1 cellular context compared by ENCODE assay signal in the genomic region with DNA sequence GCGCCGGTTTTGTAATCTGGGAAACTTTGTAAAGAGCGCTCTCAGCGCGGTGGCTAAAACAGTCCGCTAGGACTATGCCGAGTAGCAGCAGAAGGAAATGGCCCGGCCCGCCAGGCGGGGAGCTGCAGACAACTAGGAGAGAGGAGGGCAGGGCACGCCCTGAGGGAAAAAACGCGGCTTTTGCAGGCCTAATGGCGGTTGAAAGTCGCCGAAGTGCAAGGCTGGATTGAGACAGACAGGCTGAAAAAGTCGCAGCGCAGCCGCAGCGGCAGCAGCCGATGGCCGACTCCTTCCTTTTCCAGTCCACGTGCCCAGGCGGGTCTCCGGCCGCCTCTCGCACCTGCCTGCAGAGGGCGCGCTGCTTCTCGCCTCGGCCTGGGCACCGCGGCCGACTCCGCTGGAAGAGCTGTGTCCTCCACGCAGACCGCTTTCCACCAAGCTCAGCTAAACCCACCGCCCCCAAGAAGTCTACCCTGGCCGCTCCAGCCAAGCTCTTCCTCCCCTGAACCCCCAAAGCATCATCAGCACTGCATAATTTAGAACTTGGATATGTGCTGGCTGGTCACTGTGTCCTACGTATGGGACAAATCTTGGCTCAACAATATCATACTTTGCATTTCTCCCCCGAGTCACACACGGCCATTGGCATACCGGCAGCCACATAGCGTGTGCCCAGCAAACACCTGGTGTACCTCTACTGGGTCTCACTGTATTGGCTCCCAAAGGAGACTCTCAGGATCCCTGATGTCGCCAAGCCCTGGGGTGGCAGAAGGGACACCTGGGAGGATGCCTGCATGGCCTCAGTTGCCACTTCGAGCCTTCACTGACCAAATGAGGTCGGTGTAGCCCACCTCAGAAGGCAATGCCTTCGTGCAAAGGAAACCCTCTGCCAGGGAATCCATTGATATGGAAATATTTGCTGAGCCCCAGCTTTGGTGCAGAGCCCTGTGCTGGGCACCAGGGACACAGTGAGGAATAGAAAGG.
TF ChIP-seq lines count a peak whose summit lies in the region.

No MANE protein-coding gene starts in this region.

TF ChIP-seq in HEK293, 187 proteins besides CTCF, POLR2A, EP300 and RAD21 (continued from another document):
- TF ChIP-seq ZNF366 (tag by site-specific recombination; conservative IDR thresholded peaks at IDR 0.05) = 0 out of 2 replicates have a peak, but pooled peaks have one; percentile 26
- TF ChIP-seq, protein P1, sequence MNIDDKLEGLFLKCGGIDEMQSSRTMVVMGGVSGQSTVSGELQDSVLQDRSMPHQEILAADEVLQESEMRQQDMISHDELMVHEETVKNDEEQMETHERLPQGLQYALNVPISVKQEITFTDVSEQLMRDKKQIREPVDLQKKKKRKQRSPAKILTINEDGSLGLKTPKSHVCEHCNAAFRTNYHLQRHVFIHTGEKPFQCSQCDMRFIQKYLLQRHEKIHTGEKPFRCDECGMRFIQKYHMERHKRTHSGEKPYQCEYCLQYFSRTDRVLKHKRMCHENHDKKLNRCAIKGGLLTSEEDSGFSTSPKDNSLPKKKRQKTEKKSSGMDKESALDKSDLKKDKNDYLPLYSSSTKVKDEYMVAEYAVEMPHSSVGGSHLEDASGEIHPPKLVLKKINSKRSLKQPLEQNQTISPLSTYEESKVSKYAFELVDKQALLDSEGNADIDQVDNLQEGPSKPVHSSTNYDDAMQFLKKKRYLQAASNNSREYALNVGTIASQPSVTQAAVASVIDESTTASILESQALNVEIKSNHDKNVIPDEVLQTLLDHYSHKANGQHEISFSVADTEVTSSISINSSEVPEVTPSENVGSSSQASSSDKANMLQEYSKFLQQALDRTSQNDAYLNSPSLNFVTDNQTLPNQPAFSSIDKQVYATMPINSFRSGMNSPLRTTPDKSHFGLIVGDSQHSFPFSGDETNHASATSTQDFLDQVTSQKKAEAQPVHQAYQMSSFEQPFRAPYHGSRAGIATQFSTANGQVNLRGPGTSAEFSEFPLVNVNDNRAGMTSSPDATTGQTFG (tag by site-specific recombination; IDR thresholded peaks at IDR 0.05; ENCODE audit: borderline replicate concordance) = no peak
- TF ChIP-seq ZNF561 (tag by site-specific recombination; IDR thresholded peaks at IDR 0.05; ENCODE audit: borderline replicate concordance) = 0 out of 2 replicates have a peak, but pooled peaks have one; percentile 29
- no peak for TF ChIP-seq ZFP3 (tag by site-specific recombination; IDR thresholded peaks at IDR 0.05; ENCODE audit: low read depth)
- no peak for TF ChIP-seq SCRT1 (tag by site-specific recombination; IDR thresholded peaks at IDR 0.05; ENCODE audit: borderline replicate concordance)
- TF ChIP-seq ZNF174 (tag by site-specific recombination; IDR thresholded peaks at IDR 0.05) = no peak
- TF ChIP-seq, protein P2, sequence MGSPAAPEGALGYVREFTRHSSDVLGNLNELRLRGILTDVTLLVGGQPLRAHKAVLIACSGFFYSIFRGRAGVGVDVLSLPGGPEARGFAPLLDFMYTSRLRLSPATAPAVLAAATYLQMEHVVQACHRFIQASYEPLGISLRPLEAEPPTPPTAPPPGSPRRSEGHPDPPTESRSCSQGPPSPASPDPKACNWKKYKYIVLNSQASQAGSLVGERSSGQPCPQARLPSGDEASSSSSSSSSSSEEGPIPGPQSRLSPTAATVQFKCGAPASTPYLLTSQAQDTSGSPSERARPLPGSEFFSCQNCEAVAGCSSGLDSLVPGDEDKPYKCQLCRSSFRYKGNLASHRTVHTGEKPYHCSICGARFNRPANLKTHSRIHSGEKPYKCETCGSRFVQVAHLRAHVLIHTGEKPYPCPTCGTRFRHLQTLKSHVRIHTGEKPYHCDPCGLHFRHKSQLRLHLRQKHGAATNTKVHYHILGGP (tag by site-specific recombination; IDR thresholded peaks at IDR 0.05) = no peak
- no peak for TF ChIP-seq ZNF221 (tag by site-specific recombination; IDR thresholded peaks at IDR 0.05; ENCODE audit: borderline replicate concordance)
- peak; percentile 46; the same call in 1 of the 2 replicates for TF ChIP-seq ZNF2 (tag by site-specific recombination; IDR thresholded peaks at IDR 0.05)
- no peak for TF ChIP-seq SP2 (tag by site-specific recombination; IDR thresholded peaks at IDR 0.05)
- TF ChIP-seq, protein P3, sequence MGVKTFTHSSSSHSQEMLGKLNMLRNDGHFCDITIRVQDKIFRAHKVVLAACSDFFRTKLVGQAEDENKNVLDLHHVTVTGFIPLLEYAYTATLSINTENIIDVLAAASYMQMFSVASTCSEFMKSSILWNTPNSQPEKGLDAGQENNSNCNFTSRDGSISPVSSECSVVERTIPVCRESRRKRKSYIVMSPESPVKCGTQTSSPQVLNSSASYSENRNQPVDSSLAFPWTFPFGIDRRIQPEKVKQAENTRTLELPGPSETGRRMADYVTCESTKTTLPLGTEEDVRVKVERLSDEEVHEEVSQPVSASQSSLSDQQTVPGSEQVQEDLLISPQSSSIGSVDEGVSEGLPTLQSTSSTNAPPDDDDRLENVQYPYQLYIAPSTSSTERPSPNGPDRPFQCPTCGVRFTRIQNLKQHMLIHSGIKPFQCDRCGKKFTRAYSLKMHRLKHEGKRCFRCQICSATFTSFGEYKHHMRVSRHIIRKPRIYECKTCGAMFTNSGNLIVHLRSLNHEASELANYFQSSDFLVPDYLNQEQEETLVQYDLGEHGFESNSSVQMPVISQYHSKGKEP (tag by site-specific recombination; IDR thresholded peaks at IDR 0.05) = no peak
- TF ChIP-seq ZNF202 (tag by site-specific recombination; IDR thresholded peaks at IDR 0.05; ENCODE audit: borderline replicate concordance) = no peak
- TF ChIP-seq, protein P4, sequence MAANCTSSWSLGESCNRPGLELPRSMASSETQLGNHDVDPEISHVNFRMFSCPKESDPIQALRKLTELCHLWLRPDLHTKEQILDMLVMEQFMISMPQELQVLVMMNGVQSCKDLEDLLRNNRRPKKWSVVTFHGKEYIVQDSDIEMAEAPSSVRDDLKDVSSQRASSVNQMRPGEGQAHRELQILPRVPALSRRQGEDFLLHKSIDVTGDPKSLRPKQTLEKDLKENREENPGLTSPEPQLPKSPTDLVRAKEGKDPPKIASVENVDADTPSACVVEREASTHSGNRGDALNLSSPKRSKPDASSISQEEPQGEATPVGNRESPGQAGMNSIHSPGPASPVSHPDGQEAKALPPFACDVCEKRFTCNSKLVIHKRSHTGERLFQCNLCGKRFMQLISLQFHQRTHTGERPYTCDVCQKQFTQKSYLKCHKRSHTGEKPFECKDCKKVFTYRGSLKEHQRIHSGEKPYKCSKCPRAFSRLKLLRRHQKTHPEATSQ (tag by site-specific recombination; IDR thresholded peaks at IDR 0.05) = no peak
- no peak for TF ChIP-seq ZNF555 (tag by site-specific recombination; conservative IDR thresholded peaks at IDR 0.05)
- TF ChIP-seq ZXDB (tag by site-specific recombination; IDR thresholded peaks at IDR 0.05) = peak; percentile 45; the same call in 1 of the 2 replicates
- TF ChIP-seq GLIS2 (tag by site-specific recombination; IDR thresholded peaks at IDR 0.05) = no peak
- TF ChIP-seq ZNF341 (tag by site-specific recombination; IDR thresholded peaks at IDR 0.05; ENCODE audit: low read depth) = peak; percentile 44
- no peak for TF ChIP-seq ZNF10 (tag by site-specific recombination; IDR thresholded peaks at IDR 0.05)
- TF ChIP-seq ZNF140 (tag by site-specific recombination; IDR thresholded peaks at IDR 0.05) = no peak
- TF ChIP-seq ZBTB17 (tag by site-specific recombination; IDR thresholded peaks at IDR 0.05) = peak; percentile 94
- TF ChIP-seq, protein P5, sequence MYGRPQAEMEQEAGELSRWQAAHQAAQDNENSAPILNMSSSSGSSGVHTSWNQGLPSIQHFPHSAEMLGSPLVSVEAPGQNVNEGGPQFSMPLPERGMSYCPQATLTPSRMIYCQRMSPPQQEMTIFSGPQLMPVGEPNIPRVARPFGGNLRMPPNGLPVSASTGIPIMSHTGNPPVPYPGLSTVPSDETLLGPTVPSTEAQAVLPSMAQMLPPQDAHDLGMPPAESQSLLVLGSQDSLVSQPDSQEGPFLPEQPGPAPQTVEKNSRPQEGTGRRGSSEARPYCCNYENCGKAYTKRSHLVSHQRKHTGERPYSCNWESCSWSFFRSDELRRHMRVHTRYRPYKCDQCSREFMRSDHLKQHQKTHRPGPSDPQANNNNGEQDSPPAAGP (tag by site-specific recombination; IDR thresholded peaks at IDR 0.05) = peak; percentile 60; the same call in 1 of the 2 replicates
- TF ChIP-seq, protein P6, sequence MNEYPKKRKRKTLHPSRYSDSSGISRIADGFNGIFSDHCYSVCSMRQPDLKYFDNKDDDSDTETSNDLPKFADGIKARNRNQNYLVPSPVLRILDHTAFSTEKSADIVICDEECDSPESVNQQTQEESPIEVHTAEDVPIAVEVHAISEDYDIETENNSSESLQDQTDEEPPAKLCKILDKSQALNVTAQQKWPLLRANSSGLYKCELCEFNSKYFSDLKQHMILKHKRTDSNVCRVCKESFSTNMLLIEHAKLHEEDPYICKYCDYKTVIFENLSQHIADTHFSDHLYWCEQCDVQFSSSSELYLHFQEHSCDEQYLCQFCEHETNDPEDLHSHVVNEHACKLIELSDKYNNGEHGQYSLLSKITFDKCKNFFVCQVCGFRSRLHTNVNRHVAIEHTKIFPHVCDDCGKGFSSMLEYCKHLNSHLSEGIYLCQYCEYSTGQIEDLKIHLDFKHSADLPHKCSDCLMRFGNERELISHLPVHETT (tag by site-specific recombination; IDR thresholded peaks at IDR 0.05) = no peak
- TF ChIP-seq SALL2 (tag by site-specific recombination; IDR thresholded peaks at IDR 0.05; ENCODE audit: borderline replicate concordance) = no peak
- no peak for TF ChIP-seq ZNF404 (tag by site-specific recombination; IDR thresholded peaks at IDR 0.05)
- peak; percentile 77 for TF ChIP-seq FEZF1 (tag by site-specific recombination; IDR thresholded peaks at IDR 0.05)
- TF ChIP-seq ZNF560 (tag by site-specific recombination; IDR thresholded peaks at IDR 0.05; ENCODE audit: borderline replicate concordance) = no peak
- TF ChIP-seq TRIM28 (IDR thresholded peaks at IDR 0.05; ENCODE audit: borderline replicate concordance, low read length) = peak; percentile 56; the same call in 1 of the 2 replicates
- TF ChIP-seq ZNF354C (tag by site-specific recombination; IDR thresholded peaks at IDR 0.05; ENCODE audit: borderline replicate concordance, low read depth) = no peak
- TF ChIP-seq ZNF19 (tag by site-specific recombination; IDR thresholded peaks at IDR 0.05; ENCODE audit: low read depth) = no peak
- peak; percentile 49; the same call in 1 of the 2 replicates for TF ChIP-seq ZNF600 (tag by site-specific recombination; IDR thresholded peaks at IDR 0.05)
- TF ChIP-seq ZNF423 (tag by site-specific recombination; IDR thresholded peaks at IDR 0.05) = no peak
- TF ChIP-seq SP7 (tag by site-specific recombination; IDR thresholded peaks at IDR 0.05) = peak; percentile 57
- peak; percentile 62; the same call in 1 of the 2 replicates for TF ChIP-seq YY2 (tag by site-specific recombination; IDR thresholded peaks at IDR 0.05)
- no peak for TF ChIP-seq ZNF654 (tag by site-specific recombination; IDR thresholded peaks at IDR 0.05; ENCODE audit: low read depth)
- TF ChIP-seq ZNF610 (tag by site-specific recombination; IDR thresholded peaks at IDR 0.05; ENCODE audit: borderline replicate concordance) = no peak
- TF ChIP-seq, protein P7, sequence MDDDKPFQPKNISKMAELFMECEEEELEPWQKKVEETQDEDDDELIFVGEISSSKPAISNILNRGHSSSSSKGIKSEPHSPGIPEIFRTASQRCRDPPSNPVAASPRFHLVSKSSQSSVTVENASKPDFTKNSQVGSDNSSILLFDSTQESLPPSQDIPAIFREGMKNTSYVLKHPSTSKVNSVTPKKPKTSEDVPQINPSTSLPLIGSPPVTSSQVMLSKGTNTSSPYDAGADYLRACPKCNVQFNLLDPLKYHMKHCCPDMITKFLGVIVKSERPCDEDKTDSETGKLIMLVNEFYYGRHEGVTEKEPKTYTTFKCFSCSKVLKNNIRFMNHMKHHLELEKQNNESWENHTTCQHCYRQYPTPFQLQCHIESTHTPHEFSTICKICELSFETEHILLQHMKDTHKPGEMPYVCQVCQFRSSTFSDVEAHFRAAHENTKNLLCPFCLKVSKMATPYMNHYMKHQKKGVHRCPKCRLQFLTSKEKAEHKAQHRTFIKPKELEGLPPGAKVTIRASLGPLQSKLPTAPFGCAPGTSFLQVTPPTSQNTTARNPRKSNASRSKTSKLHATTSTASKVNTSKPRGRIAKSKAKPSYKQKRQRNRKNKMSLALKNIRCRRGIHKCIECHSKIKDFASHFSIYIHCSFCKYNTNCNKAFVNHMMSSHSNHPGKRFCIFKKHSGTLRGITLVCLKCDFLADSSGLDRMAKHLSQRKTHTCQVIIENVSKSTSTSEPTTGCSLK (tag by site-specific recombination; IDR thresholded peaks at IDR 0.05) = no peak
- peak; percentile 37; the same call in 1 of the 2 replicates for TF ChIP-seq ZBTB8A (tag by site-specific recombination; IDR thresholded peaks at IDR 0.05)
- TF ChIP-seq ZNF239 (tag by site-specific recombination; IDR thresholded peaks at IDR 0.05) = no peak
- TF ChIP-seq ZNF157 (tag by site-specific recombination; IDR thresholded peaks at IDR 0.05) = no peak
- TF ChIP-seq, protein P8, sequence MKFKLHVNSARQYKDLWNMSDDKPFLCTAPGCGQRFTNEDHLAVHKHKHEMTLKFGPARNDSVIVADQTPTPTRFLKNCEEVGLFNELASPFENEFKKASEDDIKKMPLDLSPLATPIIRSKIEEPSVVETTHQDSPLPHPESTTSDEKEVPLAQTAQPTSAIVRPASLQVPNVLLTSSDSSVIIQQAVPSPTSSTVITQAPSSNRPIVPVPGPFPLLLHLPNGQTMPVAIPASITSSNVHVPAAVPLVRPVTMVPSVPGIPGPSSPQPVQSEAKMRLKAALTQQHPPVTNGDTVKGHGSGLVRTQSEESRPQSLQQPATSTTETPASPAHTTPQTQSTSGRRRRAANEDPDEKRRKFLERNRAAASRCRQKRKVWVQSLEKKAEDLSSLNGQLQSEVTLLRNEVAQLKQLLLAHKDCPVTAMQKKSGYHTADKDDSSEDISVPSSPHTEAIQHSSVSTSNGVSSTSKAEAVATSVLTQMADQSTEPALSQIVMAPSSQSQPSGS (tag by site-specific recombination; IDR thresholded peaks at IDR 0.05; ENCODE audit: low read depth) = no peak
- no peak for TF ChIP-seq ZNF324 (tag by site-specific recombination; IDR thresholded peaks at IDR 0.05)
- TF ChIP-seq ZSCAN16 (tag by site-specific recombination; IDR thresholded peaks at IDR 0.05) = no peak
- no peak for TF ChIP-seq ZNF660 (tag by site-specific recombination; IDR thresholded peaks at IDR 0.05)
- no peak for TF ChIP-seq ZNF830 (tag by site-specific recombination; IDR thresholded peaks at IDR 0.05; ENCODE audit: low read depth)
